ENCODE assay signal across 1 cellular context in genomic region chr4:30912098-30912719, GRCh38.
TF ChIP-seq lines count a peak whose summit lies in the region.

No MANE protein-coding gene starts in this region.

TF ChIP-seq in SK-N-SH treated with all-trans-retinoic acid at 6 μM for 48 hours, 23 proteins besides CTCF, POLR2A, EP300 and RAD21 (continued from another document):
- TF ChIP-seq, protein P1, sequence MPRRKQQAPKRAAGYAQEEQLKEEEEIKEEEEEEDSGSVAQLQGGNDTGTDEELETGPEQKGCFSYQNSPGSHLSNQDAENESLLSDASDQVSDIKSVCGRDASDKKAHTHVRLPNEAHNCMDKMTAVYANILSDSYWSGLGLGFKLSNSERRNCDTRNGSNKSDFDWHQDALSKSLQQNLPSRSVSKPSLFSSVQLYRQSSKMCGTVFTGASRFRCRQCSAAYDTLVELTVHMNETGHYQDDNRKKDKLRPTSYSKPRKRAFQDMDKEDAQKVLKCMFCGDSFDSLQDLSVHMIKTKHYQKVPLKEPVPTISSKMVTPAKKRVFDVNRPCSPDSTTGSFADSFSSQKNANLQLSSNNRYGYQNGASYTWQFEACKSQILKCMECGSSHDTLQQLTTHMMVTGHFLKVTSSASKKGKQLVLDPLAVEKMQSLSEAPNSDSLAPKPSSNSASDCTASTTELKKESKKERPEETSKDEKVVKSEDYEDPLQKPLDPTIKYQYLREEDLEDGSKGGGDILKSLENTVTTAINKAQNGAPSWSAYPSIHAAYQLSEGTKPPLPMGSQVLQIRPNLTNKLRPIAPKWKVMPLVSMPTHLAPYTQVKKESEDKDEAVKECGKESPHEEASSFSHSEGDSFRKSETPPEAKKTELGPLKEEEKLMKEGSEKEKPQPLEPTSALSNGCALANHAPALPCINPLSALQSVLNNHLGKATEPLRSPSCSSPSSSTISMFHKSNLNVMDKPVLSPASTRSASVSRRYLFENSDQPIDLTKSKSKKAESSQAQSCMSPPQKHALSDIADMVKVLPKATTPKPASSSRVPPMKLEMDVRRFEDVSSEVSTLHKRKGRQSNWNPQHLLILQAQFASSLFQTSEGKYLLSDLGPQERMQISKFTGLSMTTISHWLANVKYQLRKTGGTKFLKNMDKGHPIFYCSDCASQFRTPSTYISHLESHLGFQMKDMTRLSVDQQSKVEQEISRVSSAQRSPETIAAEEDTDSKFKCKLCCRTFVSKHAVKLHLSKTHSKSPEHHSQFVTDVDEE (CRISPR knock-in tag; IDR thresholded peaks at IDR 0.05) = no peak
- TF ChIP-seq OSR1 (CRISPR knock-in tag; IDR thresholded peaks at IDR 0.05) (no peak), PPARA (CRISPR knock-in tag; IDR thresholded peaks at IDR 0.05; ENCODE audit: borderline replicate concordance) (no peak), CREB5 (CRISPR knock-in tag; IDR thresholded peaks at IDR 0.05; ENCODE audit: low read depth) (no peak), CSDC2 (CRISPR knock-in tag; IDR thresholded peaks at IDR 0.05) (no peak), GLIS3 (CRISPR knock-in tag; IDR thresholded peaks at IDR 0.05) (no peak), ARNTL (CRISPR knock-in tag; IDR thresholded peaks at IDR 0.05; ENCODE audit: borderline replicate concordance, low read depth) (no peak), POU6F1 (CRISPR knock-in tag; IDR thresholded peaks at IDR 0.05; ENCODE audit: borderline replicate concordance, low read depth) (no peak), CSRNP3 (CRISPR knock-in tag; IDR thresholded peaks at IDR 0.05) (no peak), ISL1 (CRISPR knock-in tag; IDR thresholded peaks at IDR 0.05) (no peak), RARB (CRISPR knock-in tag; IDR thresholded peaks at IDR 0.05) (no peak), ZNF565 (CRISPR knock-in tag; conservative IDR thresholded peaks at IDR 0.05; ENCODE audit: low read depth) (no peak), ZNF8 (CRISPR knock-in tag; IDR thresholded peaks at IDR 0.05) (no peak)
